In genomic region chr14:50963919-50964318, GRCh38 we compare ENCODE assay signal across 21 cellular contexts. TPM values are rescaled to one million over a fixed set of nuclear protein-coding genes. Genes with fewer than 3 reads are reported as not detected.
"Had no signal": no experiment of that assay in that cellular context is flagged by ENCODE, and none has a peak within 500 bp of the region (broad histone marks: within the 10 kb centered on the region; RNA-seq: fewer than 3 reads in every experiment).

No MANE protein-coding gene starts in this region.

- H3K4me1 ChIP-seq: left ventricle myocardium inferior, prostate gland had no signal

- H3K9me3 Mint-ChIP-seq: endodermal cell; naive thymus-derived CD4-positive, alpha-beta T cell; stimulated activated naive B cell treated with anti-CD40 and anti-IgM and Interleukin-4, amounts not matched to agents 10 μg/mL and 1 μg/mL and 100 μg/mL, for 72 hours; stimulated activated naive CD8-positive, alpha-beta T cell treated with anti-CD3 and anti-CD28 coated beads, Interleukin-15, amount 100 ng/mL, for 72 hours had no signal

- H3K4me1 Mint-ChIP-seq: endodermal cell; naive thymus-derived CD4-positive, alpha-beta T cell; stimulated activated naive B cell treated with anti-CD40 and anti-IgM and Interleukin-4, amounts not matched to agents 10 μg/mL and 1 μg/mL and 100 μg/mL, for 72 hours; stimulated activated naive CD8-positive, alpha-beta T cell treated with anti-CD3 and anti-CD28 coated beads, Interleukin-15, amount 100 ng/mL, for 72 hours had no signal

- H3K9ac ChIP-seq: parathyroid adenoma had no signal

- H3K27ac Mint-ChIP-seq: endodermal cell; naive thymus-derived CD4-positive, alpha-beta T cell; stimulated activated naive B cell treated with anti-CD40 and anti-IgM and Interleukin-4, amounts not matched to agents 10 μg/mL and 1 μg/mL and 100 μg/mL, for 72 hours; stimulated activated naive CD8-positive, alpha-beta T cell treated with anti-CD3 and anti-CD28 coated beads, Interleukin-15, amount 100 ng/mL, for 72 hours had no signal

- H3K9me3 ChIP-seq: left ventricle myocardium inferior, lower lobe of right lung, prostate gland, thoracic aorta, transverse colon had no signal

- H3K4me3 Mint-ChIP-seq: endodermal cell; naive thymus-derived CD4-positive, alpha-beta T cell; stimulated activated naive B cell treated with anti-CD40 and anti-IgM and Interleukin-4, amounts not matched to agents 10 μg/mL and 1 μg/mL and 100 μg/mL, for 72 hours; stimulated activated naive CD8-positive, alpha-beta T cell treated with anti-CD3 and anti-CD28 coated beads, Interleukin-15, amount 100 ng/mL, for 72 hours had no signal

- H3K36me3 Mint-ChIP-seq: naive thymus-derived CD4-positive, alpha-beta T cell; stimulated activated naive B cell treated with anti-CD40 and anti-IgM and Interleukin-4, amounts not matched to agents 10 μg/mL and 1 μg/mL and 100 μg/mL, for 72 hours had no signal

- DNase-seq: effector CD4-positive, alpha-beta T cell; endodermal cell; erythroblast; foreskin melanocyte; kidney; left ventricle myocardium inferior; lower lobe of right lung; mesendoderm; naive thymus-derived CD4-positive, alpha-beta T cell; stimulated activated CD4-positive, alpha-beta T cell treated with anti-CD3 and anti-CD28 coated beads, Interleukin-2, amount 100 ng/mL, for 24 hours; stimulated activated CD4-positive, alpha-beta T cell treated with anti-CD3 and anti-CD28 coated beads, Interleukin-4, amount 100 ng/mL, for 4 hours; stimulated activated naive B cell treated with anti-CD40 and anti-IgM and Interleukin-4, amounts not matched to agents 10 μg/mL and 1 μg/mL and 100 μg/mL, for 72 hours; stimulated activated naive CD8-positive, alpha-beta T cell treated with anti-CD3 and anti-CD28 coated beads, Interleukin-15, amount 100 ng/mL, for 72 hours had no signal

- H2AFZ ChIP-seq: hepatocyte had no signal

- H3K4me2 ChIP-seq: hepatocyte had no signal

- H3K27me3 Mint-ChIP-seq: stimulated activated naive CD8-positive, alpha-beta T cell treated with anti-CD3 and anti-CD28 coated beads, Interleukin-15, amount 100 ng/mL, for 72 hours had no signal

- H3K4me3 ChIP-seq: coronary artery, hepatocyte, left ventricle myocardium inferior, lower lobe of right lung, prostate gland, skin epidermis, thoracic aorta, transverse colon had no signal

- H3K27ac ChIP-seq: coronary artery, left ventricle myocardium inferior, lower lobe of right lung, parathyroid adenoma, prostate gland, skin epidermis had no signal

- H3K79me2 ChIP-seq: hepatocyte, parathyroid adenoma had no signal

- H3K27me3 ChIP-seq: hepatocyte, transverse colon had no signal

- H3K36me3 ChIP-seq: left ventricle myocardium inferior, lower lobe of right lung, prostate gland, thoracic aorta, transverse colon had no signal

RNA-seq across cellular contexts. Expression of gene PYGL, which starts 19.6 kb away (rescaled TPM):
- polyA plus RNA-seq: neural cell had no signal
